ENCODE assay signal across 9 cellular contexts in genomic region chr14:65255029-65255545, GRCh38.
DNase-seq lines count a peak whose midpoint lies in the region; ATAC-seq, FAIRE-seq and TF ChIP-seq lines count a peak whose summit lies in the region.
"Had no signal": no experiment of that assay in that cellular context is flagged by ENCODE, and none has a peak within 500 bp of the region (broad histone marks: within the 10 kb centered on the region; RNA-seq: fewer than 3 reads in every experiment).

No MANE protein-coding gene starts in this region.

- intact Hi-C loops in PC-9 (cut with micrococcal nuclease; ENCODE audit: unreplicated experiment) = loop anchor here (1.0 to 2.0 kb wide), 5 partner anchors 17 to 157 kb away; partner anchors contain the start of gene FUT8
- intact Hi-C loops in pancreas (cut with DNase I) = no loop called here
- intact Hi-C loops in spleen (cut with DNase I; ENCODE audit: low total_unique reads) = no loop called here

- H3K27ac ChIP-seq in PC-9 (peak overlapping the region; percentile 98), pancreas (peak overlapping the region in 1 of 4 donors; percentile 38), spleen (no peak overlapping the region)

- H3K4me1 ChIP-seq in PC-9 (replicated peaks; ENCODE audit: insufficient read depth) = peaks cover 91% of the 10 kb centered on the region
- H3K4me1 ChIP-seq in pancreas = peaks cover 12 to 22% (median 13%) of the 10 kb centered on the region in 3 donors
- H3K4me1 ChIP-seq in spleen = no peaks in the 10 kb centered on the region

- peak overlapping the region; percentile 47; the same call in 1 of the 2 replicates for H3K4me3 ChIP-seq in PC-9
- H3K4me3 ChIP-seq in epithelial cell of esophagus (ENCODE audit: low read length) = no peak overlapping the region
- H3K4me3 ChIP-seq in pancreas = no peak overlapping the region
- H3K4me3 ChIP-seq in spleen = no peak overlapping the region

- H3K9me2 ChIP-seq in PC-9 (ENCODE audit: insufficient read depth) = no peaks in the 10 kb centered on the region

- H3K4me2 ChIP-seq in PC-9 = peak overlapping the region; percentile 84

- peak; percentile 36 for DNase-seq in GM04503 (ENCODE audit: low read depth)
- DNase-seq in PC-9 = peak; percentile 70 to 92
- DNase-seq in epithelial cell of esophagus (ENCODE audit: low read depth) = peak; percentile 96
- no peak for DNase-seq in pancreas
- DNase-seq in spleen = no peak
- DNase-seq in nucleus accumbens (lab: John Stamatoyannopoulos, UW) = no peak
- DNase-seq in NCI-H1105 (lab: John Stamatoyannopoulos, UW) = no peak
- DNase-seq in D341Med (ENCODE audit: low spot score) = no peak

- TF ChIP-seq POLR2A in spleen (IDR thresholded peaks at IDR 0.05) = no peak

- no peak for TF ChIP-seq CTCF in PC-9 (conservative IDR thresholded peaks at IDR 0.05)
- no peak for TF ChIP-seq CTCF in epithelial cell of esophagus (IDR thresholded peaks at IDR 0.05; ENCODE audit: insufficient read depth, low read depth, low read length, missing control alignments)
- no peak for TF ChIP-seq CTCF in pancreas (IDR thresholded peaks at IDR 0.05)
- TF ChIP-seq CTCF in spleen (IDR thresholded peaks at IDR 0.05 in 8 of 11, conservative IDR thresholded peaks at IDR 0.05 in 3 of 11) = no peak

- H3K9me3 ChIP-seq in PC-9 (ENCODE audit: insufficient read depth, low read depth) = peaks cover 5% of the 10 kb centered on the region; the same call in 1 of the 2 replicates
- no peaks in the 10 kb centered on the region for H3K9me3 ChIP-seq in pancreas
- H3K9me3 ChIP-seq in spleen = peaks cover 0 to 8% (median 0%) of the 10 kb centered on the region in 8 donors

- H3F3A ChIP-seq in PC-9 (ENCODE audit: insufficient read depth, low read depth) = peaks cover 68% of the 10 kb centered on the region

- FAIRE-seq in pancreas (lab: Jason Lieb, UNC) = no peak
- FAIRE-seq: GM18507 had no signal

- H3K79me2 ChIP-seq in PC-9 (ENCODE audit: low read depth) = no peaks in the 10 kb centered on the region

- ATAC-seq in pancreas = peak; percentile 36 to 51 (median 40)

- POLR2A ChIA-PET in PC-9 (lab: Charles Lee; ENCODE audit: unreplicated experiment) = interaction anchor here (0.6 to 0.8 kb wide), 3 partner anchors 52 to 156 kb away, joined by 4 to 7 read pairs (median 6); no protein-coding TSS in a partner anchor

- BruUV-seq in PC-9 (replicated peaks; lab: Mats Ljungman, UMichigan) = TSS peak; percentile 49

- CTCF ChIA-PET in PC-9 (lab: Charles Lee) = interaction anchor here (1.2 to 1.6 kb wide), 3 partner anchors 16 to 105 kb away, joined by 3 to 4 read pairs (median 3); no protein-coding TSS in a partner anchor

- no peaks in the 10 kb centered on the region for H3K36me3 ChIP-seq in PC-9 (ENCODE audit: low read depth)
- no peaks in the 10 kb centered on the region for H3K36me3 ChIP-seq in pancreas
- H3K36me3 ChIP-seq in spleen = no peaks in the 10 kb centered on the region

- H2AFZ ChIP-seq in PC-9 = peak overlapping the region; percentile 55

- 45 to 53% methylated on average over 5 of the region's 5 CpGs for whole genome bisulfite sequencing in pancreas, 2 donors
- 81 to 90% (median 85%) methylated on average over 5 of the region's 5 CpGs for WGBS in spleen, 5 donors

- H4K20me1 ChIP-seq in PC-9 (ENCODE audit: insufficient read depth) = no peaks in the 10 kb centered on the region

- H3K27me3 ChIP-seq in PC-9 (ENCODE audit: insufficient read depth, low read depth) (no peaks in the 10 kb centered on the region), pancreas (no peaks in the 10 kb centered on the region), spleen (replicated peaks in 1 of 7) (no peaks in the 10 kb centered on the region)

Comparison
In these comparisons a context has a peak if more than half of its experiments do, and no peak if none do; other contexts are left out.
1. DNase-seq: peak in GM04503 (single experiment), PC-9 (2 of 2) and epithelial cell of esophagus (single experiment); none in pancreas (0 of 6), spleen (single experiment), nucleus accumbens (0 of 56), NCI-H1105 (single experiment) and D341Med (single experiment).